8 cellular contexts compared by ENCODE assay signal in the genomic region with DNA sequence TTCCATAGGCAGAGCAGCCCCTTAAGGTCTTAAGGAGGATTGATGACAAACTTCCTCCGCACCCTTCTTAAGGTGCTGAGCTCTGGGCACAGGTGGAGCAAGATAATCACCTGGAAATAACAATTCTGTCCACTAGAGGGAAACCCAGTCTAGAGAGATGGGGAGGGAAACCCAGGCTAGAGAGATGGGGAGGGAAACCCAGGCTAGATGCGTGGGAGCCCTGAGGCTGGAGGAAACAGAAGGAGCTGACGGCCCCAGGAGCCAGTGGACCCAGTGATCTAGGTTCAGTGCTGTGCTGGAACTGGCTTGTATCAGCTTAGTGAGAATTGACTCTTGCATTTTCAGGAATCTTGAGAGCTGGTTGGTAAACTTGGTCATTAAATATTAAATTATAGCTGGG. TPM values are rescaled to one million over a fixed set of nuclear protein-coding genes. Genes with fewer than 3 reads are reported as not detected.
A peak's percentile ranks its signal among the peaks of the same experiment; 100 is the strongest.
DNase-seq lines count a peak whose midpoint lies in the region; ATAC-seq and TF ChIP-seq lines count a peak whose summit lies in the region.

No MANE protein-coding gene starts in this region.

- H3K9me3 Mint-ChIP-seq in endodermal cell = no peaks in the 10 kb centered on the region

- DNase-seq in NCI-H460 (ENCODE audit: extremely low read depth, low read depth) (peak; percentile 64), endodermal cell (peak; percentile 84), mucosa of gallbladder (ENCODE audit: low spot score) (peak; percentile 48), thyroid gland (peak; percentile 51 to 62), occipital lobe (lab: John Stamatoyannopoulos, UW) (no peak)
- peak; percentile 9 to 51 for DNase-seq in activated CD4-positive, alpha-beta T cell treated with anti-CD3 and anti-CD28 coated beads, Interleukin-2, amount 50 U/mL, for 24 hours (ENCODE audit: low read depth in 1 of 2, low spot score in 1 of 2)

- no peaks in the 10 kb centered on the region for H3F3A ChIP-seq in DOHH2 (ENCODE audit: control insufficient read depth, insufficient read depth)

- no peak overlapping the region for H3K4me2 ChIP-seq in DOHH2 (ENCODE audit: low read length)

- H3K27ac ChIP-seq in DOHH2 (ENCODE audit: low read depth, low read length) = no peak overlapping the region
- H3K27ac ChIP-seq in endodermal cell (ENCODE audit: low read depth, low read length) = no peak overlapping the region
- no peak overlapping the region for H3K27ac ChIP-seq in thyroid gland

- H3K27me3 Mint-ChIP-seq in endodermal cell (ENCODE audit: insufficient read depth) = no peaks in the 10 kb centered on the region

- peaks cover 16% of the 10 kb centered on the region for H3K4me1 Mint-ChIP-seq in endodermal cell

- no peaks in the 10 kb centered on the region for H4K20me1 ChIP-seq in DOHH2 (ENCODE audit: control insufficient read depth, insufficient read depth, low read depth, low read length)

- H3K9me3 ChIP-seq in DOHH2 (ENCODE audit: control insufficient read depth, insufficient read depth, low read length) (no peaks in the 10 kb centered on the region), endodermal cell (ENCODE audit: control insufficient read depth, low read length) (no peaks in the 10 kb centered on the region), thyroid gland (no peaks in the 10 kb centered on the region)

- no peak overlapping the region for H3K4me3 Mint-ChIP-seq in endodermal cell

- H3K9me2 ChIP-seq in DOHH2 (replicated peaks; ENCODE audit: control insufficient read depth, low read length) = no peaks in the 10 kb centered on the region

- no peak overlapping the region for H3K9ac ChIP-seq in endodermal cell (ENCODE audit: extremely low read depth, low read length, poor library complexity, severe bottlenecking)

- H3K4me1 ChIP-seq in DOHH2 (ENCODE audit: control insufficient read depth, low read length) (0 out of 2 replicates have a peak, but pooled peaks cover 4% of the 10 kb centered on the region), endodermal cell (ENCODE audit: control insufficient read depth, insufficient read depth, low read length) (peaks cover 3% of the 10 kb centered on the region), thyroid gland (no peaks in the 10 kb centered on the region)

- H3K4me3 ChIP-seq in DOHH2 (ENCODE audit: low read length) (no peak overlapping the region), endodermal cell (ENCODE audit: low read length) (no peak overlapping the region), thyroid gland (replicated peaks in 1 of 3) (no peak overlapping the region)

- no peaks in the 10 kb centered on the region for H3K36me3 ChIP-seq in DOHH2 (ENCODE audit: control insufficient read depth, low read length)
- no peaks in the 10 kb centered on the region for H3K36me3 ChIP-seq in endodermal cell (ENCODE audit: control insufficient read depth, insufficient read depth, low read length)
- no peaks in the 10 kb centered on the region for H3K36me3 ChIP-seq in thyroid gland

- H3K27me3 ChIP-seq in DOHH2 (ENCODE audit: control insufficient read depth, low read length) (no peaks in the 10 kb centered on the region), endodermal cell (ENCODE audit: control insufficient read depth, insufficient read depth, low read length, poor library complexity, severe bottlenecking) (no peaks in the 10 kb centered on the region), thyroid gland (no peaks in the 10 kb centered on the region)

- peak; percentile 65 for TF ChIP-seq CTCF in DOHH2 (IDR thresholded peaks at IDR 0.05; ENCODE audit: low read depth, low read length, poor library complexity, severe bottlenecking)
- TF ChIP-seq CTCF in endodermal cell (conservative IDR thresholded peaks at IDR 0.05) = peak; percentile 83
- peak in 5 of 6 experiments; percentile 20 to 84 (median 63) for TF ChIP-seq CTCF in thyroid gland (IDR thresholded peaks at IDR 0.05)

- no peak overlapping the region for H3K27ac Mint-ChIP-seq in endodermal cell

- intact Hi-C loops in thyroid gland (cut with DNase I) = loop anchor here (5.0 kb wide), 1 partner anchor 53 kb away; no protein-coding TSS in a partner anchor

- ATAC-seq in HG02973 (IDR thresholded peaks at IDR 0.05; ENCODE audit: unreplicated experiment) = peak; percentile 65

- no peaks in the 10 kb centered on the region for H3K79me2 ChIP-seq in DOHH2 (ENCODE audit: control insufficient read depth, low read length)

- H3K36me3 Mint-ChIP-seq in endodermal cell (ENCODE audit: low read depth) = no peaks in the 10 kb centered on the region

- TF ChIP-seq POLR2A in thyroid gland (IDR thresholded peaks at IDR 0.05) = no peak

- WGBS in endodermal cell (ENCODE audit: insufficient coverage in 1 of 2, insufficient read length in 1 of 2), 2 experiments = 44 to 56% methylated on average over 3 of the region's 3 CpGs
- 25 to 26% methylated on average over 3 of the region's 3 CpGs for WGBS in thyroid gland, 2 donors

RNA-seq across cellular contexts. Expression of a gene that starts 17.8 kb away (rescaled TPM):
- 0.77 and 0.89 TPM in 2 replicates for total RNA-seq in NCI-H460 (2014; rRNA removed; shearing (Covaris generic))
- 0.17 and 0.36 TPM in 2 replicates for polyA plus RNA-seq in NCI-H460 (2014; cell fraction: nucleus; rRNA removed)
- total RNA-seq in endodermal cell (10 to 100 TPM; 35.0 to 39.5 TPM), mucosa of gallbladder (4.4 TPM), thyroid gland (1 to 10 TPM; 1.4 to 3.9 (median 3.5) TPM), occipital lobe (12.5 TPM)
- polyA plus RNA-seq in endodermal cell (2013, experiment 1 of 2) = 44.2 TPM
- 38.5 TPM for polyA plus RNA-seq in endodermal cell (2013, experiment 2 of 2)

RNA-seq across cellular contexts. Expression of a gene that starts 35.4 kb away (rescaled TPM):
- total RNA-seq in NCI-H460 (2014; rRNA removed; shearing (Covaris generic)) = 2.8 and 3.0 TPM in 2 replicates
- 7.5 and 11.6 TPM in 2 replicates for polyA plus RNA-seq in NCI-H460 (2014; cell fraction: nucleus; rRNA removed)
- total RNA-seq in endodermal cell (1 to 10 TPM; 6.3 to 8.5 TPM), mucosa of gallbladder (3.3 TPM), thyroid gland (10 to 100 TPM in 2 of 4 donors, 1 to 10 TPM in 2; 8.9 to 60.8 (median 16.5) TPM), occipital lobe (18.4 TPM)
- polyA plus RNA-seq in endodermal cell (2013, experiment 1 of 2) = 20.2 TPM
- 21.5 TPM for polyA plus RNA-seq in endodermal cell (2013, experiment 2 of 2)

RNA-seq across cellular contexts. Expression of a gene that starts 36.2 kb away (rescaled TPM):
- total RNA-seq in NCI-H460 (2014; rRNA removed; shearing (Covaris generic)) = 34.2 and 35.2 TPM in 2 replicates
- polyA plus RNA-seq in NCI-H460 (2014; cell fraction: nucleus; rRNA removed) = 29.1 and 37.2 TPM in 2 replicates
- total RNA-seq in endodermal cell (10 to 100 TPM; 26.2 to 35.1 TPM), mucosa of gallbladder (13.4 TPM), thyroid gland (10 to 100 TPM; 22.6 to 35.2 (median 25.3) TPM), occipital lobe (42.7 TPM)
- polyA plus RNA-seq in endodermal cell (2013, experiment 1 of 2) = 36.7 TPM
- polyA plus RNA-seq in endodermal cell (2013, experiment 2 of 2) = 39.1 TPM
